10 cellular contexts compared by ENCODE assay signal in genomic region chr19:3055741-3056453, GRCh38. TPM values are rescaled to one million over a fixed set of nuclear protein-coding genes. Genes with fewer than 3 reads are reported as not detected.
DNase-seq lines count a peak whose midpoint lies in the region; ATAC-seq, FAIRE-seq and TF ChIP-seq lines count a peak whose summit lies in the region.
"Had no signal": no experiment of that assay in that cellular context is flagged by ENCODE, and none has a peak within 500 bp of the region (broad histone marks: within the 10 kb centered on the region; RNA-seq: fewer than 3 reads in every experiment).

No MANE protein-coding gene starts in this region.

- H2AK5ac ChIP-seq in mesendoderm (ENCODE audit: low read length), result no peak overlapping the region

- POLR2A ChIA-PET in AG04450 (lab: Yijun Ruan, JAX), result no interaction called here
- POLR2A ChIA-PET in K562 (lab: Yijun Ruan, JAX), result interaction anchor here (1.4 kb wide), 1 partner anchor 20 kb away, joined by 5 read pairs; no protein-coding TSS in a partner anchor

- peak overlapping the region; percentile 39 for H3K27ac ChIP-seq in AG04450 (ENCODE audit: low read depth, low read length)
- no peak overlapping the region for H3K27ac ChIP-seq in K562 (ENCODE audit: extremely low read depth, low read depth, low read length)
- no peak overlapping the region for H3K27ac ChIP-seq in mesendoderm (ENCODE audit: low read depth, low read length)

- H3K36me3 ChIP-seq in K562 (ENCODE audit: control insufficient read depth, insufficient read depth, low read length), result peaks cover 78% of the 10 kb centered on the region
- peaks cover 7% of the 10 kb centered on the region for H3K36me3 ChIP-seq in mesendoderm (ENCODE audit: control insufficient read depth, insufficient read depth, low read length)

- H3K4me3 ChIP-seq in AG04450 (ENCODE audit: low read depth, low read length), result no peak overlapping the region
- H3K4me3 ChIP-seq in K562, result no peak overlapping the region
- no peak overlapping the region for H3K4me3 ChIP-seq in mesendoderm (ENCODE audit: low read length)

- no peak overlapping the region for H2AFZ ChIP-seq in K562 (ENCODE audit: low read depth, low read length)

- intact Hi-C loops in K562 (cut with micrococcal nuclease), result no loop called here

- H3K4me1 ChIP-seq in K562 (replicated peaks in 1 of 2; ENCODE audit: control insufficient read depth in 2 of 2, insufficient read depth in 2 of 2, low read length in 2 of 2), result peaks cover 26 to 58% of the 10 kb centered on the region in 2 experiments
- H3K4me1 ChIP-seq in mesendoderm (ENCODE audit: control insufficient read depth, low read depth, low read length), result peaks cover 2% of the 10 kb centered on the region

- H2BK5ac ChIP-seq in mesendoderm (ENCODE audit: low read length), result no peak overlapping the region

- TF ChIP-seq POLR2A in K562 (conservative IDR thresholded peaks at IDR 0.05), result no peak

- H3K9me3 ChIP-seq in AG04450 (ENCODE audit: control insufficient read depth, insufficient read depth, low read length) (peaks cover 4% of the 10 kb centered on the region; the same call in 1 of the 2 replicates), K562 (replicated peaks; ENCODE audit: control insufficient read depth, insufficient read depth, low read depth, low read length) (no peaks in the 10 kb centered on the region)

- no peak for FAIRE-seq in K562 (lab: Jason Lieb, UNC)

- H3K79me2 ChIP-seq in K562 (ENCODE audit: control insufficient read depth, insufficient read depth, low read length) (peaks cover 34% of the 10 kb centered on the region), mesendoderm (ENCODE audit: control insufficient read depth, insufficient read depth, low read length) (no peaks in the 10 kb centered on the region)

- DNase-seq in AG04450 (ENCODE audit: low read depth, low spot score) (no peak), NCI-H1436 (lab: John Stamatoyannopoulos, UW) (peak; percentile 91), K562 (ENCODE audit: extremely low read depth in 1 of 4, low spot score in 3 of 4) (peak in 2 of 4 experiments; percentile 57 to 62), mesendoderm (peak; percentile 46), H4 (ENCODE audit: low spot score) (no peak)
- no peak for DNase-seq in activated T-cell treated with anti-CD3 and anti-CD28 coated beads, Interleukin-2, amount 50 U/mL, for 4 hours
- DNase-seq: stimulated activated naive CD4-positive, alpha-beta T cell treated with Interleukin-2 at 50 U/mL for 16 hours had no signal

- H3K9me1 ChIP-seq in K562 (ENCODE audit: control insufficient read depth, insufficient read depth, low read length), result no peaks in the 10 kb centered on the region

- no peak for TF ChIP-seq EP300 in K562 (IDR thresholded peaks at IDR 0.05; ENCODE audit: low read length)

- peaks cover 5% of the 10 kb centered on the region for H3K79me1 ChIP-seq in mesendoderm (ENCODE audit: low read length)

- TF ChIP-seq RAD21 in K562 (CRISPR knock-in tag; conservative IDR thresholded peaks at IDR 0.05 in 1 of 2, IDR thresholded peaks at IDR 0.05 in 1 of 2), result no peak

- no peak overlapping the region for H3K4me2 ChIP-seq in K562 (ENCODE audit: insufficient read depth, low read length)
- H3K4me2 ChIP-seq in mesendoderm (ENCODE audit: low read length), result no peak overlapping the region

- 0 out of 2 replicates have a peak, but pooled peaks cover 3% of the 10 kb centered on the region for H4K20me1 ChIP-seq in K562 (replicated peaks; ENCODE audit: control insufficient read depth, insufficient read depth, low read length)

- 0 out of 4 replicates have a peak overlapping the region, but pooled peaks of 1 of the 2 experiments have one; percentile 77 for H3K9ac ChIP-seq in K562 (ENCODE audit: insufficient read depth in 1 of 2, low read depth in 2 of 2, low read length in 2 of 2)
- no peak overlapping the region for H3K9ac ChIP-seq in mesendoderm (ENCODE audit: low read length)

- H3K56ac ChIP-seq in mesendoderm (ENCODE audit: low read length), result no peak overlapping the region

- no TSS peak for BruUV-seq in K562 (replicated peaks; lab: Mats Ljungman, UMichigan)

- H3K4me3 Mint-ChIP-seq in activated T-cell treated with anti-CD3 and anti-CD28 coated beads, Interleukin-2, amount 50 U/mL, for 4 hours, result no peak overlapping the region
- H3K4me3 Mint-ChIP-seq: activated T-helper 17 cell treated with anti-CD3 and anti-CD28 coated beads, Interleukin-2, amount 50 U/mL, for 72 hours had no signal

- 82% methylated on average over 11 of the region's 31 CpGs for WGBS in K562 (ENCODE audit: insufficient coverage, low coverage, missing lambda C conversion rate)
- WGBS in mesendoderm (ENCODE audit: extremely low coverage, insufficient coverage, low lambda C conversion rate), result no CpG with 5 or more reads among the region's 31 CpGs

- no peaks in the 10 kb centered on the region for H3K27me3 Mint-ChIP-seq in activated T-cell treated with anti-CD3 and anti-CD28 coated beads, Interleukin-2, amount 50 U/mL, for 4 hours (ENCODE audit: low read depth)
- H3K27me3 Mint-ChIP-seq: activated T-helper 17 cell treated with anti-CD3 and anti-CD28 coated beads, Interleukin-2, amount 50 U/mL, for 72 hours had no signal

- no peaks in the 10 kb centered on the region for H3K9me3 Mint-ChIP-seq in activated T-cell treated with anti-CD3 and anti-CD28 coated beads, Interleukin-2, amount 50 U/mL, for 4 hours
- H3K9me3 Mint-ChIP-seq: activated T-helper 17 cell treated with anti-CD3 and anti-CD28 coated beads, Interleukin-2, amount 50 U/mL, for 72 hours had no signal

- H2BK120ac ChIP-seq in mesendoderm (ENCODE audit: low read depth, low read length), result no peak overlapping the region

- CTCF ChIA-PET in AG04450 (lab: Charles Lee), result no interaction called here
- CTCF ChIA-PET in K562 (lab: Yijun Ruan, JAX; ENCODE audit: low intra/inter-chr PET ratio), result no interaction called here

- no peak overlapping the region for H3K23ac ChIP-seq in mesendoderm (ENCODE audit: low read length)

- no peak overlapping the region for H3K4ac ChIP-seq in mesendoderm (ENCODE audit: low read depth, low read length)

- in situ Hi-C loops in K562 (cut with MboI), result no loop called here

- no peak overlapping the region for H4K5ac ChIP-seq in mesendoderm (ENCODE audit: low read length)

- no peak overlapping the region for H3K18ac ChIP-seq in mesendoderm (ENCODE audit: low read length)

- H3K36me3 Mint-ChIP-seq in activated T-cell treated with anti-CD3 and anti-CD28 coated beads, Interleukin-2, amount 50 U/mL, for 4 hours (ENCODE audit: insufficient read depth), result peaks cover 27% of the 10 kb centered on the region

- H3K4me1 Mint-ChIP-seq in activated T-cell treated with anti-CD3 and anti-CD28 coated beads, Interleukin-2, amount 50 U/mL, for 4 hours (ENCODE audit: low read depth), result peaks cover 50% of the 10 kb centered on the region

- H3K27me3 ChIP-seq in AG04450 (ENCODE audit: control insufficient read depth, insufficient read depth, low read length) (no peaks in the 10 kb centered on the region), K562 (ENCODE audit: control insufficient read depth in 2 of 2, insufficient read depth in 2 of 2, low read length in 2 of 2) (no peaks in the 10 kb centered on the region), mesendoderm (ENCODE audit: insufficient read depth, low read length, poor library complexity) (no peaks in the 10 kb centered on the region)

- no peak for TF ChIP-seq CTCF in AG04450 (IDR thresholded peaks at IDR 0.05; ENCODE audit: low read depth, low read length)
- no peak for TF ChIP-seq CTCF in K562 (IDR thresholded peaks at IDR 0.05 in 2 of 3, conservative IDR thresholded peaks at IDR 0.05 in 1 of 3; ENCODE audit: insufficient read depth in 2 of 3, low read depth in 1 of 3, low read length in 3 of 3)

- ATAC-seq in K562 (no peak; the same call in 2 of the 3 replicates), GM21619 (IDR thresholded peaks at IDR 0.05; ENCODE audit: unreplicated experiment) (no peak)
- no peak for ATAC-seq in activated CD4-positive, CD25-positive, alpha-beta regulatory T cell treated with anti-CD3 and anti-CD28 coated beads, Interleukin-2, amount 50 U/mL, for 24 hours
- ATAC-seq in activated T-cell treated with anti-CD3 and anti-CD28 coated beads, Interleukin-2, amount 50 U/mL, for 4 hours, result no peak

- no peak overlapping the region for H2BK15ac ChIP-seq in mesendoderm (replicated peaks; ENCODE audit: low read depth)

- H4K8ac ChIP-seq in mesendoderm (ENCODE audit: low read depth, low read length), result no peak overlapping the region

RNA-seq across cellular contexts. Expression of gene TLE5, which starts 6.4 kb away (rescaled TPM):
- polyA plus RNA-seq in AG04450 (2011; rRNA removed) (317 and 392 TPM in 2 replicates), K562 (2011; rRNA removed) (280 and 366 TPM in 2 replicates), K562 (2014; fragmentation: Illumina TruSeq; extraction: Trizol) (235 and 381 TPM in 2 replicates), K562 (2014; fragmentation: Nextera tagmentation; extraction: Ambion mirVana) (1 to 10 TPM; 2.0 to 6.2 TPM), K562 (2014; rRNA removed) (316 and 334 TPM in 2 replicates)
- 348 and 444 TPM in 2 replicates for polyA minus RNA-seq in AG04450 (2011; rRNA and poly(A)+ RNA removed)
- total RNA-seq in K562 (2011; cell fraction: chromatin; rRNA removed; ENCODE audit: low replicate concordance), result 147 and 335 TPM in 2 replicates
- 259 and 282 TPM in 2 replicates for total RNA-seq in K562 (2011; cell fraction: nucleolus; rRNA removed)
- total RNA-seq in K562 (2011; cell fraction: nucleoplasm; rRNA removed), result 209 and 242 TPM in 2 replicates
- total RNA-seq in K562 (2014; rRNA removed) (264 and 355 TPM in 2 replicates), K562 (2014; rRNA removed; fragmentation: Illumina TruSeq; extraction: Trizol) (75.8 and 89.1 TPM in 2 replicates), K562 (2015; rRNA removed; fragmentation: Illumina TruSeq; extraction: Trizol) (172 and 178 TPM in 2 replicates), K562 (2021) (347 and 360 TPM in 2 replicates)
- 357 and 770 TPM in 2 replicates for polyA plus RNA-seq in K562 (2011; cell fraction: cytosol; rRNA removed)
- 343 and 561 TPM in 2 replicates for polyA plus RNA-seq in K562 (2011; cell fraction: nucleus; rRNA removed)
- polyA plus RNA-seq in K562 (2012), result 396 and 430 TPM in 2 replicates
- 222 and 305 TPM in 2 replicates for polyA minus RNA-seq in K562 (2011; rRNA and poly(A)+ RNA removed)
- 290 and 401 TPM in 2 replicates for polyA minus RNA-seq in K562 (2011; cell fraction: cytosol; rRNA and poly(A)+ RNA removed)
- 64.5 and 71.5 TPM in 2 replicates for polyA minus RNA-seq in K562 (2011; cell fraction: nucleus; rRNA and poly(A)+ RNA removed)
- 69.9 TPM for polyA plus RNA-seq in mesendoderm (2013, experiment 1 of 2)
- 71.4 TPM for polyA plus RNA-seq in mesendoderm (2013, experiment 2 of 2)
- 136 and 167 TPM in 2 replicates for total RNA-seq in H4 (2014; rRNA removed; shearing (Covaris generic))
- total RNA-seq in activated T-cell treated with anti-CD3 and anti-CD28 coated beads, Interleukin-2, amount 50 U/mL, for 4 hours, result 100 to 1,000 TPM; 232 to 275 (median 258) TPM

RNA-seq across cellular contexts. Expression of gene TLE2, which starts 26.8 kb away (rescaled TPM):
- polyA plus RNA-seq in AG04450 (2011; rRNA removed) (0.47 and 0.82 TPM in 2 replicates), K562 (2011; rRNA removed) (10.7 and 12.0 TPM in 2 replicates), K562 (2014; fragmentation: Illumina TruSeq; extraction: Trizol) (6.2 and 8.8 TPM in 2 replicates), K562 (2014; fragmentation: Nextera tagmentation; extraction: Ambion mirVana) (under 1 TPM; 0.35 to 0.53 TPM), K562 (2014; rRNA removed) (10.5 and 10.6 TPM in 2 replicates)
- polyA minus RNA-seq in AG04450 (2011; rRNA and poly(A)+ RNA removed), result 0.30 and 0.60 TPM in 2 replicates
- 30.9 and 72.5 TPM in 2 replicates for total RNA-seq in K562 (2011; cell fraction: chromatin; rRNA removed; ENCODE audit: low replicate concordance)
- 30.0 and 48.0 TPM in 2 replicates for total RNA-seq in K562 (2011; cell fraction: nucleolus; rRNA removed)
- total RNA-seq in K562 (2011; cell fraction: nucleoplasm; rRNA removed), result 19.1 and 21.2 TPM in 2 replicates
- total RNA-seq in K562 (2014; rRNA removed) (5.5 and 6.4 TPM in 2 replicates), K562 (2014; rRNA removed; fragmentation: Illumina TruSeq; extraction: Trizol) (2.4 and 2.7 TPM in 2 replicates), K562 (2015; rRNA removed; fragmentation: Illumina TruSeq; extraction: Trizol) (4.4 and 4.5 TPM in 2 replicates), K562 (2021) (13.1 and 15.2 TPM in 2 replicates)
- polyA plus RNA-seq in K562 (2011; cell fraction: cytosol; rRNA removed), result 6.0 and 17.7 TPM in 2 replicates
- polyA plus RNA-seq in K562 (2011; cell fraction: nucleus; rRNA removed), result 34.3 and 67.6 TPM in 2 replicates
- 25.8 and 36.0 TPM in 2 replicates for polyA plus RNA-seq in K562 (2012)
- polyA minus RNA-seq in K562 (2011; rRNA and poly(A)+ RNA removed), result 2.9 and 8.1 TPM in 2 replicates
- polyA minus RNA-seq in K562 (2011; cell fraction: cytosol; rRNA and poly(A)+ RNA removed), result 10.4 and 11.6 TPM in 2 replicates
- 6.6 and 9.0 TPM in 2 replicates for polyA minus RNA-seq in K562 (2011; cell fraction: nucleus; rRNA and poly(A)+ RNA removed)
- 1.7 TPM for polyA plus RNA-seq in mesendoderm (2013, experiment 1 of 2)
- polyA plus RNA-seq in mesendoderm (2013, experiment 2 of 2), result 1.8 TPM
- total RNA-seq in H4 (2014; rRNA removed; shearing (Covaris generic)), result 3.0 and 3.5 TPM in 2 replicates
- total RNA-seq in activated T-cell treated with anti-CD3 and anti-CD28 coated beads, Interleukin-2, amount 50 U/mL, for 4 hours, result 1 to 10 TPM; 4.8 to 5.9 (median 5.7) TPM

RNA-seq across cellular contexts. Expression of gene GNA11, which starts 38.3 kb away (rescaled TPM):
- polyA plus RNA-seq in AG04450 (2011; rRNA removed) (8.9 and 17.2 TPM in 2 replicates), K562 (2011; rRNA removed) (3.6 and 9.7 TPM in 2 replicates), K562 (2014; fragmentation: Illumina TruSeq; extraction: Trizol) (23.5 and 24.5 TPM in 2 replicates), K562 (2014; fragmentation: Nextera tagmentation; extraction: Ambion mirVana) (under 1 TPM; 0.18 to 0.21 TPM), K562 (2014; rRNA removed) (16.6 and 18.2 TPM in 2 replicates)
- 15.2 and 22.2 TPM in 2 replicates for polyA minus RNA-seq in AG04450 (2011; rRNA and poly(A)+ RNA removed)
- 18.8 and 42.3 TPM in 2 replicates for total RNA-seq in K562 (2011; cell fraction: chromatin; rRNA removed; ENCODE audit: low replicate concordance)
- total RNA-seq in K562 (2011; cell fraction: nucleolus; rRNA removed), result 20.7 and 22.8 TPM in 2 replicates
- 12.6 and 17.6 TPM in 2 replicates for total RNA-seq in K562 (2011; cell fraction: nucleoplasm; rRNA removed)
- total RNA-seq in K562 (2014; rRNA removed) (14.5 and 19.3 TPM in 2 replicates), K562 (2014; rRNA removed; fragmentation: Illumina TruSeq; extraction: Trizol) (7.0 and 12.7 TPM in 2 replicates), K562 (2015; rRNA removed; fragmentation: Illumina TruSeq; extraction: Trizol) (13.4 and 16.5 TPM in 2 replicates), K562 (2021) (24.3 and 24.8 TPM in 2 replicates)
- 11.1 and 14.7 TPM in 2 replicates for polyA plus RNA-seq in K562 (2011; cell fraction: cytosol; rRNA removed)
- 18.1 and 22.6 TPM in 2 replicates for polyA plus RNA-seq in K562 (2011; cell fraction: nucleus; rRNA removed)
- polyA plus RNA-seq in K562 (2012), result 22.6 and 23.5 TPM in 2 replicates
- polyA minus RNA-seq in K562 (2011; rRNA and poly(A)+ RNA removed), result 1.6 and 10.8 TPM in 2 replicates
- polyA minus RNA-seq in K562 (2011; cell fraction: cytosol; rRNA and poly(A)+ RNA removed), result 10.8 and 11.5 TPM in 2 replicates
- 4.6 and 5.7 TPM in 2 replicates for polyA minus RNA-seq in K562 (2011; cell fraction: nucleus; rRNA and poly(A)+ RNA removed)
- 19.0 TPM for polyA plus RNA-seq in mesendoderm (2013, experiment 1 of 2)
- 19.6 TPM for polyA plus RNA-seq in mesendoderm (2013, experiment 2 of 2)
- total RNA-seq in H4 (2014; rRNA removed; shearing (Covaris generic)), result 16.5 and 20.5 TPM in 2 replicates
- total RNA-seq in activated T-cell treated with anti-CD3 and anti-CD28 coated beads, Interleukin-2, amount 50 U/mL, for 4 hours, result 10 to 100 TPM in 2 of 3 donors, 1 to 10 TPM in 1; 8.0 to 13.5 (median 11.0) TPM

Comparison
In these comparisons a context has a peak if more than half of its experiments do, and no peak if none do; other contexts are left out.
1. DNase-seq: peak in NCI-H1436 (single experiment) and mesendoderm (single experiment); none in AG04450 (single experiment), H4 (single experiment) and activated T-cell treated with anti-CD3 and anti-CD28 coated beads, Interleukin-2, amount 50 U/mL, for 4 hours (single experiment).